In the genomic region with DNA sequence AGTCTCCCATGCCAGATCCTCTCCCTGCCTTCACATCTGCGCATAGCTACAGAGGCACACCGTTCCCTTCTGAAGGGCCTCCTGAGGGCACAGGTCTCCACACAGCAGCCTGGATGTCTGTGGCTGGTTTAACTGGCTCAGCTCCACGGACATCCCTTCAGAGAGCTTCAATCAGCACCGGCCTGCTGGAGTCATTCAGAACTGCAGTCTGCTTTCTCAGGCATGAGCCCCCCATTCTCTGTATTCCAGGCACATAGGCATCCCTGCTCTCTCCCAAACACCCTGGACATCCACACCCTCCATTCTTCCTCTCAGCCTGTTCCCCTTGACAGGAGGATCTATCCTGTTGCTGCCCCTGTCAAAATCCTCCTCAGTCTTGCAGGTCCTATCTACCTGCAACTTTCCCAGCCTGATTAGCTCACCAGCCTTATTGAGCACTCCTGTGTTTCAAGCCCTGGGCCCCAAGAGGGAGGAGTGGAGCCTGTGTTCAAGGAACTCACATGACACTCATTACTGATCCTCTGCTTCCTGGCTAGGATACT, we compare ENCODE assay signal across 20 cellular contexts. TPM values are rescaled to one million over a fixed set of nuclear protein-coding genes. Genes with fewer than 3 reads are reported as not detected.
DNase-seq lines count a peak whose midpoint lies in the region; ATAC-seq and TF ChIP-seq lines count a peak whose summit lies in the region.
"Had no signal": no experiment of that assay in that cellular context is flagged by ENCODE, and none has a peak within 500 bp of the region (broad histone marks: within the 10 kb centered on the region; RNA-seq: fewer than 3 reads in every experiment).

No MANE protein-coding gene starts in this region.

- H3K27ac Mint-ChIP-seq in HFFc6 (no peak overlapping the region), chondrocyte (ENCODE audit: unreplicated experiment) (no peak overlapping the region)
- H3K27ac Mint-ChIP-seq: activated naive CD8-positive, alpha-beta T cell treated with anti-CD3 and anti-CD28 coated beads, Interleukin-2, amount 50 U/mL, for 24 hours had no signal

- H3K4me1 ChIP-seq in mucosa of descending colon (ENCODE audit: low read depth) = no peaks in the 10 kb centered on the region
- peaks cover 0 to 12% (median 4%) of the 10 kb centered on the region in 4 donors for H3K4me1 ChIP-seq in sigmoid colon

- 85 to 88% methylated on average over 4 of the region's 4 CpGs for WGBS in sigmoid colon, 2 donors

- H3K27me3 ChIP-seq in sigmoid colon = no peaks in the 10 kb centered on the region
- H3K27me3 ChIP-seq: dorsolateral prefrontal cortex, transverse colon had no signal

- TF ChIP-seq CTCF in HFFc6 (IDR thresholded peaks at IDR 0.05) = 0 out of 2 replicates have a peak, but pooled peaks have one; percentile 21
- TF ChIP-seq CTCF in chondrocyte (IDR thresholded peaks at IDR 0.05) = peak; percentile 21
- TF ChIP-seq CTCF in mucosa of descending colon (IDR thresholded peaks at IDR 0.05) = no peak
- no peak for TF ChIP-seq CTCF in sigmoid colon (IDR thresholded peaks at IDR 0.05)

- no peak for TF ChIP-seq EP300 in sigmoid colon (IDR thresholded peaks at IDR 0.05)

- H3K27ac ChIP-seq in sigmoid colon = no peak overlapping the region
- H3K27ac ChIP-seq: transverse colon had no signal

- no peak for TF ChIP-seq POLR2A in sigmoid colon (IDR thresholded peaks at IDR 0.05)

- DNase-seq in COLO829 (ENCODE audit: low spot score) = peak; percentile 52
- DNase-seq in HFFc6 = no peak
- no peak for DNase-seq in chondrocyte (ENCODE audit: low spot score)
- DNase-seq in mucosa of descending colon = no peak
- DNase-seq in HuH-7 (ENCODE audit: low spot score) = no peak
- DNase-seq in sigmoid colon = no peak
- no peak for DNase-seq in SK-N-DZ (ENCODE audit: low spot score)
- DNase-seq: activated CD4-positive, alpha-beta T cell treated with anti-CD3 and anti-CD28 coated beads for 4 hours; activated naive CD8-positive, alpha-beta T cell treated with anti-CD3 and anti-CD28 coated beads, Interleukin-2, amount 50 U/mL, for 24 hours; activated T-cell treated with anti-CD3 and anti-CD28 coated beads, Interleukin-2, amount 50 U/mL, for 48 hours; AML-193; dorsolateral prefrontal cortex; immature natural killer cell; NCI-H446 treated with DMSO at 0.1 percent for 48 hours; stimulated activated CD4-positive, alpha-beta T cell treated with anti-CD3 and anti-CD28 coated beads, Interleukin-1b, Interleukin-23, amount 100 ng/mL, for 48 hours; stimulated activated CD8-positive, alpha-beta memory T cell treated with anti-CD3 and anti-CD28 coated beads, Interleukin-4, amount 100 ng/mL, for 48 hours; transverse colon had no signal

- H3K4me1 Mint-ChIP-seq in HFFc6 (ENCODE audit: low read depth) = peaks cover 13% of the 10 kb centered on the region
- peaks cover 10% of the 10 kb centered on the region for H3K4me1 Mint-ChIP-seq in chondrocyte (ENCODE audit: low read depth)

- H3K9me3 Mint-ChIP-seq in HFFc6 (peaks cover 9% of the 10 kb centered on the region), chondrocyte (ENCODE audit: low read depth) (peaks cover 4% of the 10 kb centered on the region)
- H3K9me3 Mint-ChIP-seq: activated naive CD8-positive, alpha-beta T cell treated with anti-CD3 and anti-CD28 coated beads, Interleukin-2, amount 50 U/mL, for 24 hours had no signal

- H3K27me3 Mint-ChIP-seq in HFFc6 (ENCODE audit: insufficient read depth) = peaks cover 9% of the 10 kb centered on the region
- H3K27me3 Mint-ChIP-seq in chondrocyte (ENCODE audit: low read depth) = peaks cover 19% of the 10 kb centered on the region
- H3K27me3 Mint-ChIP-seq: activated naive CD8-positive, alpha-beta T cell treated with anti-CD3 and anti-CD28 coated beads, Interleukin-2, amount 50 U/mL, for 24 hours had no signal

- H3K36me3 Mint-ChIP-seq in HFFc6 (ENCODE audit: low read depth) (no peaks in the 10 kb centered on the region), chondrocyte (ENCODE audit: low read depth) (no peaks in the 10 kb centered on the region)
- H3K36me3 Mint-ChIP-seq: immature natural killer cell had no signal

- H3K4me3 Mint-ChIP-seq in HFFc6 (no peak overlapping the region), chondrocyte (ENCODE audit: unreplicated experiment) (no peak overlapping the region)
- H3K4me3 Mint-ChIP-seq: activated naive CD8-positive, alpha-beta T cell treated with anti-CD3 and anti-CD28 coated beads, Interleukin-2, amount 50 U/mL, for 24 hours had no signal

- peak; percentile 5 for ATAC-seq in mucosa of descending colon
- ATAC-seq in GM21381 (IDR thresholded peaks at IDR 0.05; ENCODE audit: unreplicated experiment) = no peak
- ATAC-seq: activated naive CD8-positive, alpha-beta T cell treated with anti-CD3 and anti-CD28 coated beads, Interleukin-2, amount 50 U/mL, for 24 hours had no signal

- H3K9me3 ChIP-seq in mucosa of descending colon (no peaks in the 10 kb centered on the region), sigmoid colon (no peaks in the 10 kb centered on the region)
- H3K9me3 ChIP-seq: transverse colon had no signal

- H3K36me3 ChIP-seq in mucosa of descending colon (ENCODE audit: low read depth) = no peaks in the 10 kb centered on the region
- H3K36me3 ChIP-seq in sigmoid colon = no peaks in the 10 kb centered on the region
- H3K36me3 ChIP-seq: transverse colon had no signal

- no peak overlapping the region for H3K4me3 ChIP-seq in mucosa of descending colon
- no peak overlapping the region for H3K4me3 ChIP-seq in sigmoid colon
- H3K4me3 ChIP-seq: dorsolateral prefrontal cortex, transverse colon had no signal

- intact Hi-C loops in mucosa of descending colon (cut with DNase I, micrococcal nuclease) = loop anchor here in 1 of 2 donors (10.0 kb wide), 1 partner anchor 272 kb away; no protein-coding TSS in a partner anchor
- intact Hi-C loops in sigmoid colon (cut with DNase I) = loop anchor here (5.0 to 10.0 kb wide), 3 partner anchors 319 to 462 kb away; a partner anchor contains a TSS

RNA-seq across cellular contexts. Expression of a gene that starts 2.9 kb away (rescaled TPM):
- under 1 TPM; 0.31 to 0.91 (median 0.51) TPM for total RNA-seq in HFFc6 (2021; fragmentation: NEBNext Ultra II Directional; extraction: Animal tissue kit (Norgen Biotek cat#: 25700))
- not detected in 3 replicates for total RNA-seq in chondrocyte
- total RNA-seq in mucosa of descending colon = under 1 TPM in 2 of 3 donors, not detected in 1; 0.26 to 0.34 TPM
- not detected for total RNA-seq in sigmoid colon
- polyA plus RNA-seq in sigmoid colon = under 1 TPM in 1 of 3 donors, not detected in 2; 0.54 TPM
- 2.7 and 5.0 TPM in 2 replicates for polyA plus RNA-seq in SK-N-DZ (2014; cell fraction: cytosol; rRNA removed)
- 2.2 and 3.3 TPM in 2 replicates for polyA plus RNA-seq in SK-N-DZ (2014; cell fraction: nucleus; rRNA removed)
- total RNA-seq: mononuclear cell, transverse colon had no signal

RNA-seq across cellular contexts. Expression of a gene that starts 54.6 kb away (rescaled TPM):
- not detected for total RNA-seq in HFFc6 (2021; fragmentation: NEBNext Ultra II Directional; extraction: Animal tissue kit (Norgen Biotek cat#: 25700))
- total RNA-seq in chondrocyte (0.20 TPM in 1 of 3 replicates, not detected in the others), mucosa of descending colon (1 to 10 TPM in 1 of 3 donors, under 1 TPM in 2; 0.26 to 3.7 (median 0.87) TPM), sigmoid colon (1 to 10 TPM in 3 of 4 donors, under 1 TPM in 1; 0.82 to 3.0 (median 2.1) TPM)
- polyA plus RNA-seq in sigmoid colon = 1 to 10 TPM in 1 of 3 donors, under 1 TPM in 1, not detected in 1; 0.60 to 1.5 TPM
- polyA plus RNA-seq in SK-N-DZ (2014; cell fraction: cytosol; rRNA removed) = 22.3 and 34.8 TPM in 2 replicates
- 32.7 and 37.2 TPM in 2 replicates for polyA plus RNA-seq in SK-N-DZ (2014; cell fraction: nucleus; rRNA removed)
- total RNA-seq: mononuclear cell, pulmonary artery endothelial cell had no signal

Comparison
In these comparisons a context has a peak if more than half of its experiments do, and no peak if none do; other contexts are left out.
1. CTCF ChIP-seq: peak in HFFc6 (single experiment) and chondrocyte (single experiment); none in mucosa of descending colon (single experiment) and sigmoid colon (0 of 4).